Comparison of ENCODE assay signal across 9 cellular contexts in the genomic region with DNA sequence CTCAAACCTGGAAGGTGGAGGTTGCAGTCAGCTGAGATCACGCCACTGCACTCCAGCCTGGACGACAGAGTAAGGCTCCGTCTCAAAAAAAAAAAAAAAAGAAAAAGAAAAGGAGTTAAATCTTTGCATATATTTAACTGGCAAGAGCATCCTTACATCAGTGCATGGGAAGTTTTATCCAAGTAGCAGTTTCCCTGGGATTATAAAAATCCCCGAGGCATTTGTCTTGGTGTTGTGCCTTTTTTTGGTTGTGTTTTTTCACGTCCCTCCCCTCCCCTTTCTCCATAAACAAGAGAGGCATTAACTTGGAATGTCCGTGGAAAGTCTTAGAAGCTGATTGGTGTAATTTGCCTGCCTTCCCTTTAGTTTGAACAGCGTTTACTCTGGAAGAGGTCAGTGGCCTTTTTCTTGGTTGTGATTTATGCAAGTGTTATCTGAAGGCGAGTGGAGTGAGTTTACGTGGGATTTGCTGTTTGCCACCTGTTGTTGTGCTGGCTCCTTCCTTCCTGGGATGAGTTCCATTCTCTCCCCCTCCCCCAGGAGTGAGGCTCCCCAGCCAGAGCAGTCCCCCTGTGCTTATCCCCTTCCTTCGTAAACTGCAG. TPM values are rescaled to one million over a fixed set of nuclear protein-coding genes. Genes with fewer than 3 reads are reported as not detected.
DNase-seq lines count a peak whose midpoint lies in the region; ATAC-seq and TF ChIP-seq lines count a peak whose summit lies in the region.
"Had no signal": no experiment of that assay in that cellular context is flagged by ENCODE, and none has a peak within 500 bp of the region (broad histone marks: within the 10 kb centered on the region; RNA-seq: fewer than 3 reads in every experiment).

No MANE protein-coding gene starts in this region.

- H3K27ac ChIP-seq in AG04450 (ENCODE audit: low read depth, low read length), result peak overlapping the region; percentile 58
- H3K27ac ChIP-seq in dorsolateral prefrontal cortex, result peak overlapping the region; percentile 49 to 97 (median 92)

- DNase-seq in AG04450 (ENCODE audit: low read depth, low spot score) (no peak), NCI-H69 (lab: John Stamatoyannopoulos, UW) (peak; percentile 25), dorsolateral prefrontal cortex (no peak), nephron progenitor cell (no peak), KBM-7 (no peak)

- H3K36me3 Mint-ChIP-seq in nephron progenitor cell (ENCODE audit: low read depth), result peaks cover 14% of the 10 kb centered on the region

- peaks cover 3% of the 10 kb centered on the region for H3K27me3 Mint-ChIP-seq in nephron progenitor cell (ENCODE audit: low read depth, poor library complexity)

- ATAC-seq in HG03280 (IDR thresholded peaks at IDR 0.05; ENCODE audit: unreplicated experiment) (no peak), GM19452 (IDR thresholded peaks at IDR 0.05; ENCODE audit: unreplicated experiment) (no peak), GM18907 (IDR thresholded peaks at IDR 0.05; ENCODE audit: unreplicated experiment) (no peak)
- ATAC-seq: pancreas had no signal

- POLR2A ChIA-PET in AG04450 (lab: Yijun Ruan, JAX), result interaction anchor here (0.6 to 1.0 kb wide), 3 partner anchors 10 to 279 kb away, joined by 4 to 6 read pairs (median 5); no protein-coding TSS in a partner anchor

- peaks cover 99% of the 10 kb centered on the region for H3K4me1 Mint-ChIP-seq in nephron progenitor cell

- H3K9me3 Mint-ChIP-seq in nephron progenitor cell, result no peaks in the 10 kb centered on the region

- no peaks in the 10 kb centered on the region for H3K27me3 ChIP-seq in AG04450 (ENCODE audit: control insufficient read depth, insufficient read depth, low read length)
- no peaks in the 10 kb centered on the region for H3K27me3 ChIP-seq in dorsolateral prefrontal cortex
- H3K27me3 ChIP-seq: pancreas had no signal

- CTCF ChIA-PET in AG04450 (lab: Charles Lee), result no interaction called here

- intact Hi-C loops in dorsolateral prefrontal cortex (cut with DNase I), result loop anchor here in 1 of 2 donors (5.0 kb wide), 1 partner anchor 58 kb away; no protein-coding TSS in a partner anchor

- in situ Hi-C loops in KBM-7 (cut with MboI; ENCODE audit: low pct_unique_long_range_greater_than_20kb, low sequenced_read_pairs), result no loop called here

- TF ChIP-seq CTCF in AG04450 (IDR thresholded peaks at IDR 0.05; ENCODE audit: low read depth, low read length) (no peak), dorsolateral prefrontal cortex (IDR thresholded peaks at IDR 0.05 in 54 of 56, conservative IDR thresholded peaks at IDR 0.05 in 2 of 56; ENCODE audit: low read depth in 1 of 56, partially characterized antibody in 56 of 56) (no peak), nephron progenitor cell (IDR thresholded peaks at IDR 0.05) (no peak)

- peak overlapping the region; percentile 62 for H3K4me3 Mint-ChIP-seq in nephron progenitor cell

- H3K27ac Mint-ChIP-seq in nephron progenitor cell, result peak overlapping the region; percentile 88

- H3K4me3 ChIP-seq in AG04450 (ENCODE audit: low read depth, low read length) (no peak overlapping the region; the same call in 1 of the 2 replicates), dorsolateral prefrontal cortex (peak overlapping the region in 17 of 59 donors; percentile 0 to 92 (median 6))
- H3K4me3 ChIP-seq: pancreas had no signal

- no peaks in the 10 kb centered on the region for H3K9me3 ChIP-seq in AG04450 (ENCODE audit: control insufficient read depth, insufficient read depth, low read length)
- H3K9me3 ChIP-seq: pancreas had no signal

RNA-seq across cellular contexts. Expression of gene ACTN4, which starts 7.1 kb away (rescaled TPM):
- 300 and 359 TPM in 2 replicates for polyA plus RNA-seq in AG04450 (2011; rRNA removed)
- polyA minus RNA-seq in AG04450 (2011; rRNA and poly(A)+ RNA removed), result 243 and 327 TPM in 2 replicates
- total RNA-seq in dorsolateral prefrontal cortex, result 100 to 1,000 TPM; 271 to 539 (median 377) TPM

RNA-seq across cellular contexts. Expression of gene EIF3K, which starts 35.6 kb away (rescaled TPM):
- 168 and 250 TPM in 2 replicates for polyA plus RNA-seq in AG04450 (2011; rRNA removed)
- polyA minus RNA-seq in AG04450 (2011; rRNA and poly(A)+ RNA removed), result 283 and 385 TPM in 2 replicates
- 100 to 1,000 TPM; 165 to 292 (median 241) TPM for total RNA-seq in dorsolateral prefrontal cortex

RNA-seq across cellular contexts. Expression of gene MAP4K1, which starts 36.8 kb away (rescaled TPM):
- 0.09 and 0.31 TPM in 2 replicates for polyA plus RNA-seq in AG04450 (2011; rRNA removed)
- not detected in 2 replicates for polyA minus RNA-seq in AG04450 (2011; rRNA and poly(A)+ RNA removed)
- 10 to 100 TPM in 10 of 120 experiments, 1 to 10 TPM in 110; 1.2 to 14.7 (median 5.4) TPM for total RNA-seq in dorsolateral prefrontal cortex
